8 cellular contexts compared by ENCODE assay signal in genomic region chr18:74598350-74599001, GRCh38. TPM values are rescaled to one million over a fixed set of nuclear protein-coding genes. Genes with fewer than 3 reads are reported as not detected.
DNase-seq lines count a peak whose midpoint lies in the region; ATAC-seq and TF ChIP-seq lines count a peak whose summit lies in the region.

No MANE protein-coding gene starts in this region.

- no peaks in the 10 kb centered on the region for H3K36me3 Mint-ChIP-seq in natural killer cell

- peak overlapping the region; percentile 94 to 95 for H3K27ac Mint-ChIP-seq in natural killer cell

- H3K4me3 Mint-ChIP-seq in natural killer cell = peak overlapping the region; percentile 93

- no peaks in the 10 kb centered on the region for H3K27me3 ChIP-seq in BLaER1

- peak; percentile 54 for DNase-seq in NCI-H774 (lab: John Stamatoyannopoulos, UW)
- DNase-seq in activated T-cell treated with anti-CD3 and anti-CD28 coated beads for 24 hours (ENCODE audit: low read depth) = peak; percentile 59
- peak; percentile 62 for DNase-seq in natural killer cell
- DNase-seq in stimulated activated naive CD8-positive, alpha-beta T cell treated with anti-CD3 and anti-CD28 coated beads, Interleukin-15, Interleukin-2, amounts not matched to agents 100 U/mL and 50 U/mL, for 24 hours = peak; percentile 80

- intact Hi-C loops in natural killer cell (cut with micrococcal nuclease) = loop anchor here (5.0 kb wide), 1 partner anchor 399 kb away; no protein-coding TSS in a partner anchor

- TF ChIP-seq CTCF in natural killer cell (IDR thresholded peaks at IDR 0.05) = peak; percentile 38

- ATAC-seq in GM19025 (IDR thresholded peaks at IDR 0.05; ENCODE audit: low read depth, unreplicated experiment) = peak; percentile 51
- ATAC-seq in HG03196 (IDR thresholded peaks at IDR 0.05; ENCODE audit: unreplicated experiment) = peak; percentile 65
- ATAC-seq in esophagus mucosa = peak; percentile 54
- peak; percentile 64 to 77 (median 64) for ATAC-seq in natural killer cell
- ATAC-seq in stimulated activated naive CD8-positive, alpha-beta T cell treated with anti-CD3 and anti-CD28 coated beads, Interleukin-15, Interleukin-2, amounts not matched to agents 100 U/mL and 50 U/mL, for 24 hours = peak; percentile 63

- peak overlapping the region; percentile 92 for H3K4me2 ChIP-seq in BLaER1

- H3K4me3 ChIP-seq in BLaER1 = peak overlapping the region; percentile 84

- peaks cover 13% of the 10 kb centered on the region; the same call in 1 of the 2 replicates for H3K36me3 ChIP-seq in BLaER1

- peaks cover 36% of the 10 kb centered on the region for H3K4me1 ChIP-seq in BLaER1

- H3K27ac ChIP-seq in BLaER1 = peak overlapping the region; percentile 97

- H3K9me3 ChIP-seq in BLaER1 = no peaks in the 10 kb centered on the region

- no peaks in the 10 kb centered on the region for H3K9me3 Mint-ChIP-seq in natural killer cell

- no peaks in the 10 kb centered on the region for H3K27me3 Mint-ChIP-seq in natural killer cell (ENCODE audit: low read depth in 2 of 2)

- peak overlapping the region; percentile 98 for H3K9ac ChIP-seq in BLaER1

- H4K20me1 ChIP-seq in BLaER1 = peaks cover 19% of the 10 kb centered on the region

- H3K4me1 Mint-ChIP-seq in natural killer cell = peaks cover 59 to 66% of the 10 kb centered on the region in 2 donors

RNA-seq across cellular contexts. Expression of gene ZNF407, which starts 0.8 kb away (rescaled TPM):
- 6.3 TPM for total RNA-seq in esophagus mucosa
- 10 to 100 TPM; 28.4 to 36.7 (median 36.3) TPM for total RNA-seq in natural killer cell

Comparison
In these comparisons a context has a peak if more than half of its experiments do, and no peak if none do; other contexts are left out.
1. Peak in every context shown above with its lines: DNase-seq, ATAC-seq, H3K4me3 ChIP-seq and H3K27ac ChIP-seq.